In genomic region chr3:12840148-12840547, GRCh38 we compare ENCODE assay signal across 3 cellular contexts.
TF ChIP-seq lines count a peak whose summit lies in the region.
"Not testable (repeated sequence)": the region's sequence is repeated elsewhere in the genome, so short reads cannot be mapped to it uniquely, and the experiment has no call there.

No MANE protein-coding gene starts in this region.

TF ChIP-seq in WTC11, 78 proteins besides CTCF, POLR2A, EP300 and RAD21:
- TF ChIP-seq NFATC4 (CRISPR knock-in tag; IDR thresholded peaks at IDR 0.05) = peak; percentile 68; the same call in 1 of the 2 replicates

TF ChIP-seq in GM12878, 131 proteins besides CTCF, POLR2A, EP300 and RAD21:
- 0 out of 2 replicates have a peak, but pooled peaks have one; percentile 38 for TF ChIP-seq NR2C1 (IDR thresholded peaks at IDR 0.05)
- peak; percentile 42; the same call in 1 of the 2 replicates for TF ChIP-seq NR2F1 (conservative IDR thresholded peaks at IDR 0.05)
- peak; percentile 55 for TF ChIP-seq YY1 (IDR thresholded peaks at IDR 0.05; ENCODE audit: low read depth, low read length)

TF ChIP-seq in HepG2, 621 proteins besides CTCF, POLR2A, EP300 and RAD21:
- TF ChIP-seq NR2F6 (IDR thresholded peaks at IDR 0.05) (peak; percentile 31; the same call in 1 of the 2 replicates), RBFOX2 (IDR thresholded peaks at IDR 0.05; ENCODE audit: low read depth, low read length) (peak; percentile 48; the same call in 1 of the 2 replicates), THAP11 (CRISPR knock-in tag; IDR thresholded peaks at IDR 0.05) (0 out of 2 replicates have a peak, but pooled peaks have one; percentile 6)
- TF ChIP-seq NR2F6 (CRISPR knock-in tag; IDR thresholded peaks at IDR 0.05) = not testable (repeated sequence)
TF ChIP-seq in HepG2: peak in this region for 3; not testable (repeated sequence) for 618.
